ENCODE assay signal across 18 cellular contexts in the genomic region with DNA sequence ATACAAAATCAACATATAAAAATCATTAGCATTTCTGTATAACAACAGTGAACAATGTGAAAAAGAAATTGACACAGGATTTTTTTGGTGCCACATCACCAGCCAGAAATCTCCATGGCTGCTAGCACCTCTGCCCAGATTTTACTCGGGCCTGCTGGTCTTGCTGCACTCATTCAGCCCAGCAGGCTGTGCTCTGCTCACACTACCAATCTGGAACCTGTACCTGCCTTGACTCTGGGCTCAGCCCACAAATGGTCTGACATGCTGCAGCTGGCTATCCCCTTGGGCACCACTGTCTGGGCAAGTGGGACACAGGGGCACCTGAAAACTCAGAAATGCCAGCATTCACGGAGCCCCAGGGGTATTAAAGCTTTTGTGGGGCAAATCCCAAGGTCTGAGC.
DNase-seq lines count a peak whose midpoint lies in the region; ATAC-seq and TF ChIP-seq lines count a peak whose summit lies in the region.
"Had no signal": no experiment of that assay in that cellular context is flagged by ENCODE, and none has a peak within 500 bp of the region (broad histone marks: within the 10 kb centered on the region; RNA-seq: fewer than 3 reads in every experiment).

No MANE protein-coding gene starts in this region.

- no peaks in the 10 kb centered on the region for H3K4me1 Mint-ChIP-seq in neural crest cell
- H3K4me1 Mint-ChIP-seq: memory B cell; natural killer cell; stimulated activated memory B cell treated with anti-CD40 and anti-IgM and Interleukin-4, amounts not matched to agents 10 μg/mL and 1 μg/mL and 100 μg/mL, for 72 hours had no signal

- peak; percentile 28 for TF ChIP-seq CTCF in neural crest cell (conservative IDR thresholded peaks at IDR 0.05)

- no peaks in the 10 kb centered on the region for H3K27me3 Mint-ChIP-seq in neural crest cell (ENCODE audit: low read depth)
- H3K27me3 Mint-ChIP-seq: dendritic cell treated with granulocyte-macrophage colony-stimulating factor and Interleukin-4, amounts not matched to agents 40 ng/mL and 50 ng/mL, for 4 days; memory B cell; stimulated activated memory B cell treated with anti-CD40 and anti-IgM and Interleukin-4, amounts not matched to agents 10 μg/mL and 1 μg/mL and 100 μg/mL, for 72 hours had no signal

- peaks cover 10% of the 10 kb centered on the region for H3K9me3 Mint-ChIP-seq in neural crest cell

- TF ChIP-seq RAD21 in Ishikawa (IDR thresholded peaks at IDR 0.05; ENCODE audit: low read depth) = peak; percentile 25; the same call in 1 of the 2 replicates

- no peak for TF ChIP-seq EP300 in Ishikawa (IDR thresholded peaks at IDR 0.05; ENCODE audit: borderline replicate concordance)

- ATAC-seq in GM21367 (IDR thresholded peaks at IDR 0.05; ENCODE audit: unreplicated experiment) = no peak
- ATAC-seq: activated naive CD4-positive, alpha-beta T cell treated with anti-CD3 and anti-CD28 coated beads, Interleukin-2, amount 50 U/mL, for 72 hours; esophagus mucosa; natural killer cell; stimulated activated memory B cell treated with anti-CD40 and anti-IgM and Interleukin-4, amounts not matched to agents 10 μg/mL and 1 μg/mL and 100 μg/mL, for 72 hours had no signal

- no peak overlapping the region for H3K4me3 Mint-ChIP-seq in neural crest cell
- H3K4me3 Mint-ChIP-seq: dendritic cell treated with granulocyte-macrophage colony-stimulating factor and Interleukin-4, amounts not matched to agents 40 ng/mL and 50 ng/mL, for 4 days; memory B cell; natural killer cell; stimulated activated memory B cell treated with anti-CD40 and anti-IgM and Interleukin-4, amounts not matched to agents 10 μg/mL and 1 μg/mL and 100 μg/mL, for 72 hours had no signal

- peaks cover 5% of the 10 kb centered on the region for H3K36me3 Mint-ChIP-seq in neural crest cell (ENCODE audit: low read depth)
- H3K36me3 Mint-ChIP-seq: activated naive CD4-positive, alpha-beta T cell treated with anti-CD3 and anti-CD28 coated beads, Interleukin-2, amount 50 U/mL, for 72 hours; memory B cell; stimulated activated memory B cell treated with anti-CD40 and anti-IgM and Interleukin-4, amounts not matched to agents 10 μg/mL and 1 μg/mL and 100 μg/mL, for 72 hours had no signal

- no peak overlapping the region for H3K27ac Mint-ChIP-seq in neural crest cell (ENCODE audit: unreplicated experiment)
- H3K27ac Mint-ChIP-seq: activated naive CD4-positive, alpha-beta T cell treated with anti-CD3 and anti-CD28 coated beads, Interleukin-2, amount 50 U/mL, for 72 hours; dendritic cell treated with granulocyte-macrophage colony-stimulating factor and Interleukin-4, amounts not matched to agents 40 ng/mL and 50 ng/mL, for 4 days; memory B cell; natural killer cell; stimulated activated memory B cell treated with anti-CD40 and anti-IgM and Interleukin-4, amounts not matched to agents 10 μg/mL and 1 μg/mL and 100 μg/mL, for 72 hours had no signal

- DNase-seq in GM03348 (ENCODE audit: low spot score) (peak; percentile 9), ecto neural progenitor cell (ENCODE audit: low spot score) (peak; percentile 48), neural crest cell (ENCODE audit: low read depth, low spot score) (no peak), GDM1 (lab: John Stamatoyannopoulos, UW) (no peak), NCI-H2029 treated with DMSO at 0.1 percent for 48 hours (lab: John Stamatoyannopoulos, UW) (no peak)
- DNase-seq: activated CD4-positive, alpha-beta T cell treated with anti-CD3 and anti-CD28 coated beads, Interleukin-2, amount 50 U/mL, for 48 hours; activated T-cell treated with anti-CD3 and anti-CD28 coated beads, Interleukin-2, amount 50 U/mL, for 1 hour; natural killer cell; NK-92 treated with Interleukin-12 subunit alpha and Interleukin-12 subunit beta, amount 100 ng/mL, for 24 hours; SW 1271; thyroid gland had no signal

TF ChIP-seq in Ishikawa, 13 proteins besides CTCF, POLR2A, EP300 and RAD21:
- no peak for TF ChIP-seq EGR1 (IDR thresholded peaks at IDR 0.05)
- TF ChIP-seq, protein P1, sequence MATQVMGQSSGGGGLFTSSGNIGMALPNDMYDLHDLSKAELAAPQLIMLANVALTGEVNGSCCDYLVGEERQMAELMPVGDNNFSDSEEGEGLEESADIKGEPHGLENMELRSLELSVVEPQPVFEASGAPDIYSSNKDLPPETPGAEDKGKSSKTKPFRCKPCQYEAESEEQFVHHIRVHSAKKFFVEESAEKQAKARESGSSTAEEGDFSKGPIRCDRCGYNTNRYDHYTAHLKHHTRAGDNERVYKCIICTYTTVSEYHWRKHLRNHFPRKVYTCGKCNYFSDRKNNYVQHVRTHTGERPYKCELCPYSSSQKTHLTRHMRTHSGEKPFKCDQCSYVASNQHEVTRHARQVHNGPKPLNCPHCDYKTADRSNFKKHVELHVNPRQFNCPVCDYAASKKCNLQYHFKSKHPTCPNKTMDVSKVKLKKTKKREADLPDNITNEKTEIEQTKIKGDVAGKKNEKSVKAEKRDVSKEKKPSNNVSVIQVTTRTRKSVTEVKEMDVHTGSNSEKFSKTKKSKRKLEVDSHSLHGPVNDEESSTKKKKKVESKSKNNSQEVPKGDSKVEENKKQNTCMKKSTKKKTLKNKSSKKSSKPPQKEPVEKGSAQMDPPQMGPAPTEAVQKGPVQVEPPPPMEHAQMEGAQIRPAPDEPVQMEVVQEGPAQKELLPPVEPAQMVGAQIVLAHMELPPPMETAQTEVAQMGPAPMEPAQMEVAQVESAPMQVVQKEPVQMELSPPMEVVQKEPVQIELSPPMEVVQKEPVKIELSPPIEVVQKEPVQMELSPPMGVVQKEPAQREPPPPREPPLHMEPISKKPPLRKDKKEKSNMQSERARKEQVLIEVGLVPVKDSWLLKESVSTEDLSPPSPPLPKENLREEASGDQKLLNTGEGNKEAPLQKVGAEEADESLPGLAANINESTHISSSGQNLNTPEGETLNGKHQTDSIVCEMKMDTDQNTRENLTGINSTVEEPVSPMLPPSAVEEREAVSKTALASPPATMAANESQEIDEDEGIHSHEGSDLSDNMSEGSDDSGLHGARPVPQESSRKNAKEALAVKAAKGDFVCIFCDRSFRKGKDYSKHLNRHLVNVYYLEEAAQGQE (IDR thresholded peaks at IDR 0.05; ENCODE audit: low read depth) = no peak
- TF ChIP-seq CREB1 (IDR thresholded peaks at IDR 0.05; ENCODE audit: low read depth) = no peak
- TF ChIP-seq TAF1 (IDR thresholded peaks at IDR 0.05; ENCODE audit: low read depth) = no peak
- TF ChIP-seq TCF12 (IDR thresholded peaks at IDR 0.05; ENCODE audit: low read depth) = no peak
- TF ChIP-seq ZBTB7A (IDR thresholded peaks at IDR 0.05; ENCODE audit: low read depth) = no peak
- TF ChIP-seq NFIC (IDR thresholded peaks at IDR 0.05) = no peak
- TF ChIP-seq FOXM1 (IDR thresholded peaks at IDR 0.05; ENCODE audit: borderline replicate concordance, low read depth) = no peak
- TF ChIP-seq, protein P2, sequence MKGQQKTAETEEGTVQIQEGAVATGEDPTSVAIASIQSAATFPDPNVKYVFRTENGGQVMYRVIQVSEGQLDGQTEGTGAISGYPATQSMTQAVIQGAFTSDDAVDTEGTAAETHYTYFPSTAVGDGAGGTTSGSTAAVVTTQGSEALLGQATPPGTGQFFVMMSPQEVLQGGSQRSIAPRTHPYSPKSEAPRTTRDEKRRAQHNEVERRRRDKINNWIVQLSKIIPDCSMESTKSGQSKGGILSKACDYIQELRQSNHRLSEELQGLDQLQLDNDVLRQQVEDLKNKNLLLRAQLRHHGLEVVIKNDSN (IDR thresholded peaks at IDR 0.05) = no peak
- no peak for TF ChIP-seq TEAD4 (IDR thresholded peaks at IDR 0.05)

Comparison
In these comparisons a context has a peak if more than half of its experiments do, and no peak if none do; other contexts are left out.
1. DNase-seq: peak in GM03348 (single experiment) and ecto neural progenitor cell (single experiment); none in neural crest cell (single experiment), GDM1 (single experiment) and NCI-H2029 treated with DMSO at 0.1 percent for 48 hours (single experiment).